Comparison of ENCODE assay signal across 37 cellular contexts in the genomic region with DNA sequence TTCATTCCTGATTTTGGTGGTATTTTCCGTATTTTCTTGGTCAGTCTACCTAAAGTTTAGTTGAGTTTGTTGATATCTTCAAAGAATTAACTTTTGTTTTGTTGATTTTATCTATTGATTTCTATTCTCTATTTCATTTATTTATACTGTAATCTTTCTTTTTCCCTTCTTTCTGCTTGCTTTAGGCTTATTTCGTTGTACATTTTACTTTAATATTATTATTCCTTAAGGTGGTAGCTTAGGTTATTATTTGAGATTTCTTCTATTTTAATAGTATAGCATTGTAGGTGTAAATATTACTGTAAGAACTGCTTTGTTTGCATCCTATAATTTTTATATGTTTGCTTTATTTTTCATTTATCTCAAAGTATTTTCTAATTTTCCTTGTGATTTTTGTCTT. TPM values are rescaled to one million over a fixed set of nuclear protein-coding genes. Genes with fewer than 3 reads are reported as not detected.
"Had no signal": no experiment of that assay in that cellular context is flagged by ENCODE, and none has a peak within 500 bp of the region (broad histone marks: within the 10 kb centered on the region; RNA-seq: fewer than 3 reads in every experiment).

No MANE protein-coding gene starts in this region.

- H3K4me3 ChIP-seq: adrenal gland, body of pancreas, breast epithelium had no signal

- H3K27ac ChIP-seq: adrenal gland, body of pancreas, brain microvascular endothelial cell, breast epithelium, VCaP had no signal

- FAIRE-seq: astrocyte, TTC549 had no signal

- ATAC-seq: activated CD8-positive, alpha-beta T cell treated with anti-CD3 and anti-CD28 coated beads for 36 hours; activated naive CD4-positive, alpha-beta T cell treated with anti-CD3 and anti-CD28 coated beads, Interleukin-2, amount 50 U/mL, for 72 hours; activated T-cell treated with anti-CD3 and anti-CD28 coated beads, Interleukin-2, amount 50 U/mL, for 4 hours; activated T-cell treated with anti-CD3 and anti-CD28 coated beads, Interleukin-2, amount 50 U/mL, for 72 hours; activated T-helper 17 cell treated with anti-CD3 and anti-CD28 coated beads, Interleukin-2, amount 50 U/mL, for 72 hours; body of pancreas had no signal

- H3K36me3 ChIP-seq: adrenal gland, brain microvascular endothelial cell, breast epithelium had no signal

- DNase-seq: activated B cell treated with CpG ODN at 0.5 μM for 24 hours; activated CD4-positive, alpha-beta memory T cell treated with anti-CD3 and anti-CD28 coated beads for 36 hours; activated CD4-positive, alpha-beta T cell treated with anti-CD3 and anti-CD28 coated beads for 4 hours; activated CD4-positive, alpha-beta T cell treated with anti-CD3 and anti-CD28 coated beads, Interleukin-2, amount 10 ng/mL, durations not matched to agents 24 days and 14 days; activated CD4-positive, alpha-beta T cell treated with anti-CD3 and anti-CD28 coated beads, Interleukin-2, amount 50 U/mL, for 1 hour; activated CD4-positive, alpha-beta T cell treated with anti-CD3 and anti-CD28 coated beads, Interleukin-2, amount 50 U/mL, for 4 hours; activated CD4-positive, CD25-positive, alpha-beta regulatory T cell treated with anti-CD3 and anti-CD28 coated beads, Interleukin-2, amount 50 U/mL, for 72 hours; activated CD8-positive, alpha-beta memory T cell treated with anti-CD3 and anti-CD28 coated beads, Interleukin-2, amount 50 U/mL, for 4 hours; activated CD8-positive, alpha-beta T cell treated with anti-CD3 and anti-CD28 coated beads for 36 hours; activated effector memory CD4-positive, alpha-beta T cell treated with anti-CD3 and anti-CD28 coated beads, Interleukin-2, amount 50 U/mL, for 16 hours; activated gamma-delta T cell treated with Interleukin-2 at 50 U/mL for 16 hours; activated naive CD4-positive, alpha-beta T cell; activated naive CD4-positive, alpha-beta T cell treated with anti-CD3 and anti-CD28 coated beads for 36 hours; activated naive CD4-positive, alpha-beta T cell treated with anti-CD3 and anti-CD28 coated beads, Interleukin-2, amount 50 U/mL, for 16 hours; activated naive CD8-positive, alpha-beta T cell treated with anti-CD3 and anti-CD28 coated beads for 36 hours; activated T-cell treated with anti-CD3 and anti-CD28 coated beads for 4 hours; activated T-cell treated with anti-CD3 and anti-CD28 coated beads, Interleukin-2, amount 50 U/mL, for 1 hour; activated T-cell treated with anti-CD3 and anti-CD28 coated beads, Interleukin-2, amount 50 U/mL, for 4 hours; activated T-cell treated with anti-CD3 and anti-CD28 coated beads, Interleukin-2, amount 50 U/mL, for 72 hours; adrenal gland; amniotic stem cell; aorta; body of pancreas; brain microvascular endothelial cell; central memory CD4-positive, alpha-beta T cell; T-helper 1 cell; T-helper 2 cell; T-helper 9 cell had no signal

- H3K27me3 ChIP-seq: adrenal gland, body of pancreas, brain microvascular endothelial cell, breast epithelium had no signal

- H3K4me1 ChIP-seq: adrenal gland, body of pancreas, breast epithelium had no signal

- H3K9me3 ChIP-seq: adrenal gland, body of pancreas, breast epithelium had no signal

RNA-seq across cellular contexts. Expression of gene KLRF1, which starts 21.4 kb away (rescaled TPM):
- total RNA-seq: activated CD4-positive, alpha-beta memory T cell treated with anti-CD3 and anti-CD28 coated beads for 36 hours; activated CD4-positive, alpha-beta T cell treated with anti-CD3 and anti-CD28 coated beads, Interleukin-2, amount 10 ng/mL, durations not matched to agents 24 days and 14 days; activated CD8-positive, alpha-beta memory T cell treated with anti-CD3 and anti-CD28 coated beads for 36 hours; activated CD8-positive, alpha-beta T cell treated with anti-CD3 and anti-CD28 coated beads for 36 hours; activated naive CD4-positive, alpha-beta T cell treated with anti-CD3 and anti-CD28 coated beads for 36 hours; activated naive CD8-positive, alpha-beta T cell treated with anti-CD3 and anti-CD28 coated beads for 36 hours; activated T-cell treated with anti-CD3 and anti-CD28 coated beads, Interleukin-2, amount 50 U/mL, for 4 hours; activated T-helper 1 cell treated with anti-CD3 and anti-CD28 coated beads, Interleukin-12 subunit alpha, Interleukin-12 subunit beta, Interleukin-2, Interleukin-4 antibody, amounts not matched to agents 30 ng/mL and 10 ng/mL and 1 ng/mL, durations not matched to agents 14 hours and 24 hours and 36 hours; activated T-helper 17 cell treated with anti-CD3 and anti-CD28 coated beads, Interleukin-2, amount 50 U/mL, for 72 hours; astrocyte; body of pancreas; cardiac septum had no signal
- polyA plus RNA-seq: aorta had no signal
